In genomic region chr14:68376067-68376810, GRCh38 we compare ENCODE assay signal across 14 cellular contexts.
DNase-seq lines count a peak whose midpoint lies in the region; ATAC-seq, FAIRE-seq and TF ChIP-seq lines count a peak whose summit lies in the region.
"Had no signal": no experiment of that assay in that cellular context is flagged by ENCODE, and none has a peak within 500 bp of the region (broad histone marks: within the 10 kb centered on the region; RNA-seq: fewer than 3 reads in every experiment).

No MANE protein-coding gene starts in this region.

- peaks cover 42% of the 10 kb centered on the region for H3K4me1 ChIP-seq in SJCRH30
- H3K4me1 ChIP-seq in hepatocyte (ENCODE audit: insufficient read depth) = peaks cover 6% of the 10 kb centered on the region

- H3K27ac ChIP-seq in SJCRH30 (peak overlapping the region; percentile 93), hepatocyte (peak overlapping the region; percentile 79)

- no peak overlapping the region for H2AFZ ChIP-seq in hepatocyte

- no peaks in the 10 kb centered on the region for H3K27me3 Mint-ChIP-seq in stimulated activated memory B cell treated with anti-CD40 and anti-IgM and Interleukin-4, amounts not matched to agents 10 μg/mL and 1 μg/mL and 100 μg/mL, for 72 hours
- no peaks in the 10 kb centered on the region for H3K27me3 Mint-ChIP-seq in activated T-cell treated with anti-CD3 and anti-CD28 coated beads, Interleukin-2, amount 50 U/mL, for 72 hours (ENCODE audit: low read depth)
- H3K27me3 Mint-ChIP-seq: activated CD8-positive, alpha-beta memory T cell treated with anti-CD3 and anti-CD28 coated beads, Interleukin-2, amount 10 ng/mL, durations not matched to agents 7 days and 5 days; central memory CD8-positive, alpha-beta T cell had no signal

- no peak for DNase-seq in GM12891 (ENCODE audit: insufficient read length, low spot score)
- DNase-seq in SJCRH30 = peak; percentile 68 to 76
- no peak for DNase-seq in hepatocyte (ENCODE audit: low spot score)
- no peak for DNase-seq in HT-29 (ENCODE audit: low spot score)
- DNase-seq in SW480 (ENCODE audit: low spot score) = no peak
- DNase-seq in NCI-H82 (lab: John Stamatoyannopoulos, UW) = no peak
- DNase-seq in activated T-cell treated with anti-CD3 and anti-CD28 coated beads, Interleukin-2, amount 50 U/mL, for 72 hours = no peak
- DNase-seq: activated CD8-positive, alpha-beta memory T cell treated with anti-CD3 and anti-CD28 coated beads, Interleukin-2, amount 10 ng/mL, durations not matched to agents 7 days and 5 days; mesenchymal stem cell; NCI-H526 treated with DMSO at 0.1 percent for 48 hours; stimulated activated CD8-positive, alpha-beta memory T cell treated with anti-CD3 and anti-CD28 coated beads, Interleukin-4, amount 100 ng/mL, for 48 hours had no signal

- H3K4me2 ChIP-seq in hepatocyte = no peak overlapping the region

- H3K4me3 ChIP-seq in SJCRH30 = no peak overlapping the region
- no peak overlapping the region for H3K4me3 ChIP-seq in hepatocyte

- no peaks in the 10 kb centered on the region for H4K20me1 ChIP-seq in hepatocyte (ENCODE audit: insufficient read depth, poor library complexity, severe bottlenecking)

- H3K36me3 ChIP-seq in SJCRH30 = no peaks in the 10 kb centered on the region
- no peaks in the 10 kb centered on the region for H3K36me3 ChIP-seq in hepatocyte (replicated peaks; ENCODE audit: insufficient read depth, low read depth)

- H3K36me3 Mint-ChIP-seq in stimulated activated memory B cell treated with anti-CD40 and anti-IgM and Interleukin-4, amounts not matched to agents 10 μg/mL and 1 μg/mL and 100 μg/mL, for 72 hours = peaks cover 5% of the 10 kb centered on the region
- H3K36me3 Mint-ChIP-seq in activated T-cell treated with anti-CD3 and anti-CD28 coated beads, Interleukin-2, amount 50 U/mL, for 72 hours (ENCODE audit: insufficient read depth in 2 of 2) = peaks cover 0 to 3% of the 10 kb centered on the region in 2 donors

- H3K79me2 ChIP-seq in hepatocyte = no peaks in the 10 kb centered on the region

- no peak for ATAC-seq in stimulated activated memory B cell treated with anti-CD40 and anti-IgM and Interleukin-4, amounts not matched to agents 10 μg/mL and 1 μg/mL and 100 μg/mL, for 72 hours
- no peak for ATAC-seq in activated T-cell treated with anti-CD3 and anti-CD28 coated beads, Interleukin-2, amount 50 U/mL, for 72 hours (replicated peaks in 1 of 2)
- ATAC-seq: activated CD8-positive, alpha-beta memory T cell treated with anti-CD3 and anti-CD28 coated beads, Interleukin-2, amount 10 ng/mL, durations not matched to agents 7 days and 5 days had no signal

- H3K9me3 Mint-ChIP-seq in stimulated activated memory B cell treated with anti-CD40 and anti-IgM and Interleukin-4, amounts not matched to agents 10 μg/mL and 1 μg/mL and 100 μg/mL, for 72 hours = peaks cover 4% of the 10 kb centered on the region
- no peaks in the 10 kb centered on the region for H3K9me3 Mint-ChIP-seq in activated T-cell treated with anti-CD3 and anti-CD28 coated beads, Interleukin-2, amount 50 U/mL, for 72 hours
- H3K9me3 Mint-ChIP-seq: central memory CD8-positive, alpha-beta T cell had no signal

- peak overlapping the region; percentile 86 for H3K27ac Mint-ChIP-seq in stimulated activated memory B cell treated with anti-CD40 and anti-IgM and Interleukin-4, amounts not matched to agents 10 μg/mL and 1 μg/mL and 100 μg/mL, for 72 hours
- no peak overlapping the region for H3K27ac Mint-ChIP-seq in activated T-cell treated with anti-CD3 and anti-CD28 coated beads, Interleukin-2, amount 50 U/mL, for 72 hours
- H3K27ac Mint-ChIP-seq: activated CD8-positive, alpha-beta memory T cell treated with anti-CD3 and anti-CD28 coated beads, Interleukin-2, amount 10 ng/mL, durations not matched to agents 7 days and 5 days had no signal

- H3K4me3 Mint-ChIP-seq in stimulated activated memory B cell treated with anti-CD40 and anti-IgM and Interleukin-4, amounts not matched to agents 10 μg/mL and 1 μg/mL and 100 μg/mL, for 72 hours = no peak overlapping the region
- H3K4me3 Mint-ChIP-seq in activated T-cell treated with anti-CD3 and anti-CD28 coated beads, Interleukin-2, amount 50 U/mL, for 72 hours = no peak overlapping the region
- H3K4me3 Mint-ChIP-seq: activated CD8-positive, alpha-beta memory T cell treated with anti-CD3 and anti-CD28 coated beads, Interleukin-2, amount 10 ng/mL, durations not matched to agents 7 days and 5 days; central memory CD8-positive, alpha-beta T cell had no signal

- TF ChIP-seq POLR2A in GM12891 (IDR thresholded peaks at IDR 0.05; ENCODE audit: low read depth, low read length) = no peak

- H3K27me3 ChIP-seq in SJCRH30 = no peaks in the 10 kb centered on the region
- no peaks in the 10 kb centered on the region for H3K27me3 ChIP-seq in hepatocyte

- TF ChIP-seq CTCF in hepatocyte (IDR thresholded peaks at IDR 0.05; ENCODE audit: poor library complexity) = no peak

- peaks cover 6% of the 10 kb centered on the region; the same call in 1 of the 2 replicates for H3K9me3 ChIP-seq in SJCRH30 (replicated peaks)
- no peaks in the 10 kb centered on the region for H3K9me3 ChIP-seq in hepatocyte (ENCODE audit: low read depth)

- H3K4me1 Mint-ChIP-seq in stimulated activated memory B cell treated with anti-CD40 and anti-IgM and Interleukin-4, amounts not matched to agents 10 μg/mL and 1 μg/mL and 100 μg/mL, for 72 hours = peaks cover 84% of the 10 kb centered on the region
- H3K4me1 Mint-ChIP-seq in activated T-cell treated with anti-CD3 and anti-CD28 coated beads, Interleukin-2, amount 50 U/mL, for 72 hours (ENCODE audit: low read depth) = peaks cover 52% of the 10 kb centered on the region

- FAIRE-seq in GM12891 (lab: Jason Lieb, UNC) = peak; percentile 73
- FAIRE-seq: H1 had no signal

- 94% methylated on average over 2 of the region's 2 CpGs for WGBS in hepatocyte (ENCODE audit: low lambda C conversion rate, missing lambda C conversion rate)

- no peaks in the 10 kb centered on the region for H3K9me2 ChIP-seq in hepatocyte (replicated peaks; ENCODE audit: insufficient read depth)

TF ChIP-seq in GM12891, 5 proteins besides CTCF, POLR2A, EP300 and RAD21:
- TF ChIP-seq TAF1 (IDR thresholded peaks at IDR 0.05; ENCODE audit: low read depth, low read length) (no peak), POLR2AphosphoS5 (IDR thresholded peaks at IDR 0.05; ENCODE audit: low read depth, low read length) (no peak), PAX5 (IDR thresholded peaks at IDR 0.05; ENCODE audit: insufficient read depth, low read length, severe bottlenecking) (no peak), POU2F2 (IDR thresholded peaks at IDR 0.05; ENCODE audit: low read depth, low read length) (no peak), SPI1 (IDR thresholded peaks at IDR 0.05; ENCODE audit: low read depth, low read length) (no peak)
TF ChIP-seq in GM12891: peak in this region for 0.

Comparison
In these comparisons a context has a peak if more than half of its experiments do, and no peak if none do; other contexts are left out.
1. DNase-seq: peak in SJCRH30 (2 of 2); none in GM12891 (single experiment), hepatocyte (single experiment), HT-29 (single experiment), SW480 (single experiment), NCI-H82 (single experiment) and activated T-cell treated with anti-CD3 and anti-CD28 coated beads, Interleukin-2, amount 50 U/mL, for 72 hours (0 of 2).